In the genomic region with DNA sequence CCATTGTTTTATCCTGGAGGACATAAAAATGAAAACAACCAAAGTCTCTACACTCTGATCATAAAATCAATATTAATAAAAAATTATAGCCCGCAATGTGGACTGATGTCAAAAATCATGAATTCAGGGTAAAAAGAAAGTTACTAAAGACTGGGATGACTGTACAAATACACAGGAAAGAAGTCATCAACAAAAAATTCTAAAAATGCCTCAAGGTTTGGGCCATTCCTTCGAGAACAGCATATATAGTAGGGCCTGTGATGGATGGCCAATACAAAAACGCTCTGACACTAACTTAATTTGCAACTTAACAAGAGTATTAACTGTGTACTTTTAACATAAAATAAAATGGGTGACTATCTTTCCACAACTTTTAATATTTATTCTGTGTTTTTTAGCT, we compare ENCODE assay signal across 19 cellular contexts.
DNase-seq lines count a peak whose midpoint lies in the region; FAIRE-seq and TF ChIP-seq lines count a peak whose summit lies in the region.
"Had no signal": no experiment of that assay in that cellular context is flagged by ENCODE, and none has a peak within 500 bp of the region (broad histone marks: within the 10 kb centered on the region; RNA-seq: fewer than 3 reads in every experiment).

No MANE protein-coding gene starts in this region.

- H3K9me1 ChIP-seq in endothelial cell of umbilical vein (replicated peaks; ENCODE audit: control insufficient read depth, extremely low read depth, insufficient read depth, low read length): no peaks in the 10 kb centered on the region

- BruUV-seq in endothelial cell of umbilical vein (replicated peaks; lab: Mats Ljungman, UMichigan): no TSS peak

- no peaks in the 10 kb centered on the region for H3K79me2 ChIP-seq in endothelial cell of umbilical vein (ENCODE audit: control insufficient read depth, insufficient read depth, low read length)

- no peak for TF ChIP-seq POLR2A in endothelial cell of umbilical vein (IDR thresholded peaks at IDR 0.05; ENCODE audit: low read depth, low read length)

- H3K9me3 ChIP-seq in endothelial cell of umbilical vein (replicated peaks; ENCODE audit: control insufficient read depth, insufficient read depth, low read length): no peaks in the 10 kb centered on the region
- H3K9me3 ChIP-seq: heart left ventricle, upper lobe of right lung had no signal

- dilution Hi-C loops in endothelial cell of umbilical vein (cut with MboI; ENCODE audit: extremely low pct_ligation_motif_present, low sequenced_read_pairs): no loop called here

- H2AFZ ChIP-seq in endothelial cell of umbilical vein (ENCODE audit: low read depth, low read length): no peak overlapping the region

- H3K27ac ChIP-seq in RWPE1 (no peak overlapping the region), endothelial cell of umbilical vein (ENCODE audit: insufficient read depth, low read depth, low read length) (peak overlapping the region; percentile 45)
- H3K27ac ChIP-seq: heart left ventricle, skin epidermis, upper lobe of right lung had no signal

- no peak for TF ChIP-seq CTCF in RWPE1 (conservative IDR thresholded peaks at IDR 0.05; ENCODE audit: low read depth)
- TF ChIP-seq CTCF in endothelial cell of umbilical vein (IDR thresholded peaks at IDR 0.05; ENCODE audit: extremely low read depth in 1 of 2, insufficient read depth in 1 of 2, low read depth in 1 of 2, low read length in 2 of 2): no peak

- peak overlapping the region; percentile 53 for H3K4me2 ChIP-seq in endothelial cell of umbilical vein (ENCODE audit: insufficient read depth, low read length)

- peak; percentile 86 for DNase-seq in EH (ENCODE audit: low read depth)
- DNase-seq in RWPE1 (ENCODE audit: low spot score): peak; percentile 34
- peak; percentile 53 for DNase-seq in endothelial cell of umbilical vein (ENCODE audit: low read depth, low spot score)
- DNase-seq in myocyte (ENCODE audit: low read depth): peak; percentile 11
- no peak for DNase-seq in NCI-H524 treated with DMSO at 0.1 percent for 48 hours (lab: John Stamatoyannopoulos, UW)
- no peak for DNase-seq in anterior cingulate cortex (lab: John Stamatoyannopoulos, UW)
- no peak for DNase-seq in nucleus accumbens (lab: John Stamatoyannopoulos, UW)
- no peak for DNase-seq in cortex of kidney (lab: John Stamatoyannopoulos, UW)
- DNase-seq: activated CD4-positive, alpha-beta memory T cell treated with anti-CD3 and anti-CD28 coated beads, Interleukin-2, amount 10 ng/mL, durations not matched to agents 7 days and 5 days; amygdala; C1 segment of cervical spinal cord; effector CD4-positive, alpha-beta T cell; heart left ventricle; NCI-H2171; upper lobe of right lung had no signal

- POLR2A ChIA-PET in RWPE1 (lab: Yijun Ruan, JAX; ENCODE audit: low non-redundant PET): no interaction called here
- POLR2A ChIA-PET in endothelial cell of umbilical vein (lab: Charles Lee): no interaction called here

- FAIRE-seq in endothelial cell of umbilical vein (lab: Jason Lieb, UNC): no peak
- FAIRE-seq: GM12878, H1, HepG2 had no signal

- no peaks in the 10 kb centered on the region for H3K27me3 ChIP-seq in endothelial cell of umbilical vein (ENCODE audit: control insufficient read depth in 2 of 2, insufficient read depth in 2 of 2, low read length in 2 of 2)
- H3K27me3 ChIP-seq: heart left ventricle, upper lobe of right lung had no signal

- CTCF ChIA-PET in RWPE1 (lab: Yijun Ruan, JAX) (interaction anchor here (0.7 kb wide), 1 partner anchor 46 kb away, joined by 4 read pairs; no protein-coding TSS in a partner anchor), endothelial cell of umbilical vein (lab: Charles Lee) (no interaction called here)

- peaks cover 14% of the 10 kb centered on the region for H3K4me1 ChIP-seq in endothelial cell of umbilical vein (ENCODE audit: control insufficient read depth, extremely low read depth, insufficient read depth, low read length)
- H3K4me1 ChIP-seq: heart left ventricle, upper lobe of right lung had no signal

- no peak overlapping the region for H3K4me3 ChIP-seq in endothelial cell of umbilical vein (replicated peaks in 1 of 3; ENCODE audit: insufficient read depth in 1 of 3, low read depth in 1 of 3, low read length in 3 of 3)
- H3K4me3 ChIP-seq: GM12878, heart left ventricle, skin epidermis, upper lobe of right lung had no signal

- H3K36me3 ChIP-seq in endothelial cell of umbilical vein (ENCODE audit: control insufficient read depth in 2 of 2, extremely low read depth in 1 of 2, insufficient read depth in 2 of 2, low read length in 2 of 2): no peaks in the 10 kb centered on the region
- H3K36me3 ChIP-seq: heart left ventricle, upper lobe of right lung had no signal

- intact Hi-C loops in endothelial cell of umbilical vein (cut with micrococcal nuclease): loop anchor here (2.0 kb wide), 1 partner anchor 15 kb away; no protein-coding TSS in a partner anchor

- H3K9ac ChIP-seq in endothelial cell of umbilical vein (replicated peaks; ENCODE audit: extremely low read depth, insufficient read depth, low read length): no peak overlapping the region

- no peaks in the 10 kb centered on the region for H4K20me1 ChIP-seq in endothelial cell of umbilical vein (replicated peaks; ENCODE audit: control insufficient read depth, extremely low read depth, insufficient read depth, low read length)

TF ChIP-seq in endothelial cell of umbilical vein, 7 proteins besides CTCF, POLR2A, EP300 and RAD21:
- TF ChIP-seq FOS (IDR thresholded peaks at IDR 0.05; ENCODE audit: borderline replicate concordance, insufficient read depth, low read length) (peak; percentile 56), JUN (IDR thresholded peaks at IDR 0.05; ENCODE audit: borderline replicate concordance, insufficient read depth, insufficient read length, low read depth) (peak; percentile 65), EZH2 (IDR thresholded peaks at IDR 0.05; ENCODE audit: borderline replicate concordance, low read depth, low read length, severe bottlenecking) (no peak)

Comparison
In these comparisons a context has a peak if more than half of its experiments do, and no peak if none do; other contexts are left out.
1. DNase-seq: peak in EH (single experiment), RWPE1 (single experiment), endothelial cell of umbilical vein (single experiment) and myocyte (single experiment); none in NCI-H524 treated with DMSO at 0.1 percent for 48 hours (single experiment), anterior cingulate cortex (0 of 58), nucleus accumbens (0 of 56) and cortex of kidney (single experiment).